10 cellular contexts compared by ENCODE assay signal in genomic region chr2:55922488-55922887, GRCh38. TPM values are rescaled to one million over a fixed set of nuclear protein-coding genes. Genes with fewer than 3 reads are reported as not detected.
DNase-seq lines count a peak whose midpoint lies in the region; ATAC-seq and TF ChIP-seq lines count a peak whose summit lies in the region.
"Had no signal": no experiment of that assay in that cellular context is flagged by ENCODE, and none has a peak within 500 bp of the region (broad histone marks: within the 10 kb centered on the region; RNA-seq: fewer than 3 reads in every experiment).

No MANE protein-coding gene starts in this region.

- no peak overlapping the region for H2BK15ac ChIP-seq in neuronal stem cell (ENCODE audit: low read length)

- no peaks in the 10 kb centered on the region for H3K36me3 Mint-ChIP-seq in activated CD8-positive, alpha-beta T cell treated with anti-CD3 and anti-CD28 coated beads for 36 hours (ENCODE audit: low read depth)
- no peaks in the 10 kb centered on the region for H3K36me3 Mint-ChIP-seq in activated CD4-positive, alpha-beta T cell treated with anti-CD3 and anti-CD28 coated beads, Interleukin-2, amount 10 ng/mL, durations not matched to agents 7 days and 5 days (ENCODE audit: low read depth)

- H3K27ac Mint-ChIP-seq in activated CD8-positive, alpha-beta T cell treated with anti-CD3 and anti-CD28 coated beads for 36 hours, result no peak overlapping the region
- no peak overlapping the region for H3K27ac Mint-ChIP-seq in activated CD4-positive, alpha-beta T cell treated with anti-CD3 and anti-CD28 coated beads, Interleukin-2, amount 10 ng/mL, durations not matched to agents 7 days and 5 days

- peak overlapping the region; percentile 86 for H3K4me2 ChIP-seq in neuronal stem cell (ENCODE audit: insufficient read depth, low read length, poor library complexity, severe bottlenecking)

- ATAC-seq in RWPE2 (ENCODE audit: low read depth) (peak; percentile 15; the same call in 2 of the 3 replicates), foreskin keratinocyte (peak; percentile 34), GM19452 (IDR thresholded peaks at IDR 0.05; ENCODE audit: unreplicated experiment) (no peak)
- no peak for ATAC-seq in activated CD8-positive, alpha-beta T cell treated with anti-CD3 and anti-CD28 coated beads for 36 hours

- no peak overlapping the region for H3K4ac ChIP-seq in neuronal stem cell (ENCODE audit: low read length)

- H3K4me1 ChIP-seq in RWPE2 (ENCODE audit: insufficient read depth, poor library complexity, severe bottlenecking) (peaks cover 20% of the 10 kb centered on the region), foreskin keratinocyte (peaks cover 15% of the 10 kb centered on the region), neuronal stem cell (ENCODE audit: control insufficient read depth in 2 of 2, insufficient read depth in 1 of 2, low read depth in 1 of 2, low read length in 2 of 2) (peaks cover 0 to 1% of the 10 kb centered on the region in 2 donors)

- H3K79me1 ChIP-seq in neuronal stem cell (ENCODE audit: low read depth, low read length), result no peaks in the 10 kb centered on the region

- peak overlapping the region; percentile 59 for H3K27ac ChIP-seq in RWPE2 (ENCODE audit: poor library complexity, severe bottlenecking)
- H3K27ac ChIP-seq in foreskin keratinocyte, result peak overlapping the region; percentile 54
- H3K27ac ChIP-seq in neuronal stem cell (replicated peaks; ENCODE audit: low read length), result no peak overlapping the region

- no peak overlapping the region for H2AFZ ChIP-seq in neuronal stem cell (ENCODE audit: low read length)

- no peak overlapping the region for H2BK12ac ChIP-seq in neuronal stem cell (ENCODE audit: low read length)

- no peak overlapping the region for H2BK5ac ChIP-seq in neuronal stem cell (ENCODE audit: low read length)

- H2BK120ac ChIP-seq in neuronal stem cell (ENCODE audit: low read depth, low read length), result no peak overlapping the region

- H3K27me3 ChIP-seq in RWPE2 (ENCODE audit: insufficient read depth, poor library complexity, severe bottlenecking), result no peaks in the 10 kb centered on the region
- H3K27me3 ChIP-seq in foreskin keratinocyte, result no peaks in the 10 kb centered on the region
- H3K27me3 ChIP-seq in neuronal stem cell (ENCODE audit: control insufficient read depth in 3 of 3, insufficient read depth in 3 of 3, low read depth in 1 of 3, low read length in 3 of 3), result peaks cover 0 to 53% (median 0%) of the 10 kb centered on the region in 3 experiments

- H4K91ac ChIP-seq in neuronal stem cell (ENCODE audit: low read depth, low read length, poor library complexity), result no peak overlapping the region

- H3K27me3 Mint-ChIP-seq in activated CD8-positive, alpha-beta T cell treated with anti-CD3 and anti-CD28 coated beads for 36 hours, result peaks cover 38% of the 10 kb centered on the region
- peaks cover 45% of the 10 kb centered on the region for H3K27me3 Mint-ChIP-seq in activated CD4-positive, alpha-beta T cell treated with anti-CD3 and anti-CD28 coated beads, Interleukin-2, amount 10 ng/mL, durations not matched to agents 7 days and 5 days

- H3K9ac ChIP-seq in neuronal stem cell (ENCODE audit: low read depth, low read length, poor library complexity), result no peak overlapping the region

- H3K9me3 ChIP-seq in RWPE2 (ENCODE audit: severe bottlenecking) (no peaks in the 10 kb centered on the region), neuronal stem cell (replicated peaks in 1 of 2; ENCODE audit: control insufficient read depth in 2 of 2, insufficient read depth in 1 of 2, low read depth in 1 of 2, low read length in 2 of 2) (no peaks in the 10 kb centered on the region)

- intact Hi-C loops in activated CD8-positive, alpha-beta T cell treated with anti-CD3 and anti-CD28 coated beads for 36 hours (cut with micrococcal nuclease), result no loop called here

- H3K4me3 ChIP-seq in AG09309 (ENCODE audit: control insufficient read depth, low read depth, low read length), result peak overlapping the region; percentile 83
- peak overlapping the region; percentile 64 for H3K4me3 ChIP-seq in RWPE2 (ENCODE audit: severe bottlenecking)
- peak overlapping the region in 1 of 2 donors; percentile 87 for H3K4me3 ChIP-seq in neuronal stem cell (ENCODE audit: low read length in 2 of 2)

- H3K36me3 ChIP-seq in RWPE2 (ENCODE audit: low read depth) (peaks cover 44% of the 10 kb centered on the region), neuronal stem cell (replicated peaks in 1 of 2; ENCODE audit: control insufficient read depth in 2 of 2, insufficient read depth in 2 of 2, low read length in 2 of 2) (peaks cover 0 to 4% of the 10 kb centered on the region in 2 donors)

- H3K9me3 Mint-ChIP-seq in activated CD8-positive, alpha-beta T cell treated with anti-CD3 and anti-CD28 coated beads for 36 hours, result no peaks in the 10 kb centered on the region
- H3K9me3 Mint-ChIP-seq in activated CD4-positive, alpha-beta T cell treated with anti-CD3 and anti-CD28 coated beads, Interleukin-2, amount 10 ng/mL, durations not matched to agents 7 days and 5 days, result no peaks in the 10 kb centered on the region

- H4K8ac ChIP-seq in neuronal stem cell (ENCODE audit: low read depth, low read length), result no peak overlapping the region

- H2AK5ac ChIP-seq in neuronal stem cell (ENCODE audit: low read depth, low read length), result no peak overlapping the region

- no peak overlapping the region for H3K23ac ChIP-seq in neuronal stem cell (ENCODE audit: low read depth, low read length, poor library complexity)

- peaks cover 6% of the 10 kb centered on the region for H3K4me1 Mint-ChIP-seq in activated CD8-positive, alpha-beta T cell treated with anti-CD3 and anti-CD28 coated beads for 36 hours (ENCODE audit: low read depth)
- H3K4me1 Mint-ChIP-seq in activated CD4-positive, alpha-beta T cell treated with anti-CD3 and anti-CD28 coated beads, Interleukin-2, amount 10 ng/mL, durations not matched to agents 7 days and 5 days, result peaks cover 3% of the 10 kb centered on the region

- CTCF ChIA-PET in activated CD8-positive, alpha-beta T cell treated with anti-CD3 and anti-CD28 coated beads for 36 hours (lab: Charles Lee), result no interaction called here
- CTCF ChIA-PET in activated CD4-positive, alpha-beta T cell treated with anti-CD3 and anti-CD28 coated beads, Interleukin-2, amount 10 ng/mL, durations not matched to agents 7 days and 5 days (lab: Charles Lee), result no interaction called here

- no peak overlapping the region for H3K14ac ChIP-seq in neuronal stem cell (ENCODE audit: low read length)

- no peak overlapping the region for H3K4me3 Mint-ChIP-seq in activated CD8-positive, alpha-beta T cell treated with anti-CD3 and anti-CD28 coated beads for 36 hours
- H3K4me3 Mint-ChIP-seq in activated CD4-positive, alpha-beta T cell treated with anti-CD3 and anti-CD28 coated beads, Interleukin-2, amount 10 ng/mL, durations not matched to agents 7 days and 5 days, result no peak overlapping the region

- WGBS in neuronal stem cell (ENCODE audit: extremely low coverage in 2 of 2, insufficient read length in 2 of 2, insufficient replicate concordance in 1 of 2), 2 donors, result no CpG with 5 or more reads among the region's 13 CpGs

- TF ChIP-seq CTCF in AG09309 (IDR thresholded peaks at IDR 0.05; ENCODE audit: control insufficient read depth, insufficient read depth, low read depth, low read length, missing control alignments) (no peak), RWPE2 (IDR thresholded peaks at IDR 0.05; ENCODE audit: poor library complexity, severe bottlenecking) (no peak), foreskin keratinocyte (conservative IDR thresholded peaks at IDR 0.05) (no peak)
- no peak for TF ChIP-seq CTCF in activated CD8-positive, alpha-beta T cell treated with anti-CD3 and anti-CD28 coated beads for 36 hours (IDR thresholded peaks at IDR 0.05)

- POLR2A ChIA-PET in activated CD8-positive, alpha-beta T cell treated with anti-CD3 and anti-CD28 coated beads for 36 hours (lab: Charles Lee), result interaction anchor here (0.7 kb wide), 1 partner anchor 68 kb away, joined by 3 read pairs; no protein-coding TSS in a partner anchor
- POLR2A ChIA-PET in activated CD4-positive, alpha-beta T cell treated with anti-CD3 and anti-CD28 coated beads, Interleukin-2, amount 10 ng/mL, durations not matched to agents 7 days and 5 days (lab: Charles Lee), result no interaction called here

- DNase-seq in AG09309 (ENCODE audit: low read depth) (no peak), RWPE2 (ENCODE audit: low spot score) (no peak), foreskin keratinocyte (peak in 1 of 2 donors; percentile 56), neuronal stem cell (ENCODE audit: low spot score) (peak; percentile 23)
- DNase-seq in activated CD8-positive, alpha-beta T cell treated with anti-CD3 and anti-CD28 coated beads for 36 hours, result no peak
- DNase-seq in stimulated activated naive CD4-positive, alpha-beta T cell (lab: John Stamatoyannopoulos, UW), result no peak
- no peak for DNase-seq in activated CD4-positive, alpha-beta T cell treated with anti-CD3 and anti-CD28 coated beads, Interleukin-2, amount 10 ng/mL, durations not matched to agents 7 days and 5 days
- DNase-seq: activated CD8-positive, alpha-beta memory T cell treated with anti-CD3 and anti-CD28 coated beads for 24 hours; effector memory CD4-positive, alpha-beta T cell had no signal

- H3K18ac ChIP-seq in neuronal stem cell (ENCODE audit: low read length), result peak overlapping the region; percentile 11

RNA-seq across cellular contexts. Expression of gene EFEMP1, which starts 1.1 kb away (rescaled TPM):
- total RNA-seq in foreskin keratinocyte, result 109 and 182 TPM in 2 replicates
- 62.6 and 119 TPM in 2 replicates for polyA plus RNA-seq in foreskin keratinocyte
- 60.3 TPM for polyA plus RNA-seq in neuronal stem cell (2013, experiment 1 of 2)
- polyA plus RNA-seq in neuronal stem cell (2013, experiment 2 of 2), result 63.1 TPM
- total RNA-seq in activated CD8-positive, alpha-beta T cell treated with anti-CD3 and anti-CD28 coated beads for 36 hours, result not detected
- total RNA-seq in activated CD4-positive, alpha-beta T cell treated with anti-CD3 and anti-CD28 coated beads, Interleukin-2, amount 10 ng/mL, durations not matched to agents 7 days and 5 days, result not detected

Comparison
In these comparisons a context has a peak if more than half of its experiments do, and no peak if none do; other contexts are left out.
1. ATAC-seq: peak in RWPE2 (single experiment) and foreskin keratinocyte (single experiment); none in activated CD8-positive, alpha-beta T cell treated with anti-CD3 and anti-CD28 coated beads for 36 hours (single experiment) and GM19452 (single experiment).
2. RNA of gene EFEMP1, which starts 1.1 kb away (total RNA-seq): 109 to 182 TPM in foreskin keratinocyte; not detected in activated CD4-positive, alpha-beta T cell treated with anti-CD3 and anti-CD28 coated beads, Interleukin-2, amount 10 ng/mL, durations not matched to agents 7 days and 5 days and not detected in activated CD8-positive, alpha-beta T cell treated with anti-CD3 and anti-CD28 coated beads for 36 hours; every median in the first group is over 10 times any median in the second.